In the genomic region with DNA sequence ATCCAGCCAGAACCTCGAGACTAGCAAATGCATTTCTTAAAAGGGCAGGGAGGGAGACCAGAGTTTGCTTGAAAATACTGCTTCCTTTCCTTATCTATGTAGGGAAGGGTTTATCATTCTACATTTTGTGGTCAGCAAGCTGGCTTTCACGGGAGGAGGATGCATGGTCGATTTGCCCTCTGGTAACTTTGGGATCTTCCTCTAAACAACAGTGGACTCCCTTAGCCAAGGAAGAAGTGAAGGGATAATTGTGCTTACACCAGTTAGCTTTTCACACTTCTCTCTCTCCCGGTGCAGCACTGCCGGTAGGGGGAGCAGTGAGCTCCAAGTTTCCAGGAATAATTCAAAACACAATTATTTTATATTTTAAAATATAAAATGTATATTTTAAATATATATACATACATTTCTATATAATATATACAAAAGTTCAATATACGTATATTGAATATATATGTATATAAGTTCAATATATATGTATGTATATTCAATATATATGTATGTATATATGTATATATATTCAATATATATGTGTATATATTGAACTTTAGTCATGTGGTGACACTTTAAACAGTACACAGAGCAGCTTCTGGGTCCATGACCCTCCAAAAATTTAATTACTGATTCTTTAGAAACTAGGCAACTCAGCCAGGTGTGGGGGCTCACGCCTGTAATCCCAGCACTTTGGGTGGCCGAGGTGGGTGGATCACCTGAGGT, we compare ENCODE assay signal across 8 cellular contexts. TPM values are rescaled to one million over a fixed set of nuclear protein-coding genes. Genes with fewer than 3 reads are reported as not detected.
DNase-seq lines count a peak whose midpoint lies in the region; ATAC-seq and TF ChIP-seq lines count a peak whose summit lies in the region.

No MANE protein-coding gene starts in this region.

- no TSS peak for BruUV-seq in PC-9 (replicated peaks; lab: Mats Ljungman, UMichigan)

- no peaks in the 10 kb centered on the region for H3K4me1 ChIP-seq in PC-9 (replicated peaks; ENCODE audit: insufficient read depth)
- no peaks in the 10 kb centered on the region for H3K4me1 ChIP-seq in foreskin keratinocyte
- peaks cover 59% of the 10 kb centered on the region for H3K4me1 ChIP-seq in testis

- H2AFZ ChIP-seq in PC-9: no peak overlapping the region

- no peaks in the 10 kb centered on the region for H3K27me3 Mint-ChIP-seq in activated naive CD4-positive, alpha-beta T cell treated with anti-CD3 and anti-CD28 coated beads, Interleukin-2, amount 10 ng/mL, durations not matched to agents 7 days and 5 days
- H3K27me3 Mint-ChIP-seq in nephron (ENCODE audit: low read depth): no peaks in the 10 kb centered on the region

- H3F3A ChIP-seq in PC-9 (ENCODE audit: insufficient read depth, low read depth): peaks cover 7% of the 10 kb centered on the region; the same call in 1 of the 2 replicates

- peak overlapping the region; percentile 79 for H3K27ac Mint-ChIP-seq in activated naive CD4-positive, alpha-beta T cell treated with anti-CD3 and anti-CD28 coated beads, Interleukin-2, amount 10 ng/mL, durations not matched to agents 7 days and 5 days
- H3K27ac Mint-ChIP-seq in nephron: peak overlapping the region; percentile 95 to 99 (median 96)

- TF ChIP-seq CTCF in PC-9 (conservative IDR thresholded peaks at IDR 0.05) (peak; percentile 79), foreskin keratinocyte (conservative IDR thresholded peaks at IDR 0.05) (peak; percentile 77), nephron (IDR thresholded peaks at IDR 0.05; ENCODE audit: unreplicated experiment in 3 of 3) (peak; percentile 84 to 92 (median 85)), testis (IDR thresholded peaks at IDR 0.05) (peak; percentile 46 to 86 (median 82))

- WGBS in testis, 2 donors: 17 to 24% methylated on average over 8 of the region's 8 CpGs

- H4K20me1 ChIP-seq in PC-9 (ENCODE audit: insufficient read depth): no peaks in the 10 kb centered on the region

- intact Hi-C loops in PC-9 (cut with micrococcal nuclease; ENCODE audit: unreplicated experiment): loop anchor here (2.0 to 5.0 kb wide), 2 partner anchors 150 to 273 kb away; no protein-coding TSS in a partner anchor
- intact Hi-C loops in testis (cut with DNase I; ENCODE audit: low total_unique reads): loop anchor here (2.0 kb wide), 1 partner anchor 15 kb away; the partner anchor contains the start of gene UNG

- H3K36me3 Mint-ChIP-seq in activated naive CD4-positive, alpha-beta T cell treated with anti-CD3 and anti-CD28 coated beads, Interleukin-2, amount 10 ng/mL, durations not matched to agents 7 days and 5 days: peaks cover 12% of the 10 kb centered on the region
- H3K36me3 Mint-ChIP-seq in nephron (ENCODE audit: low read depth): peaks cover 30% of the 10 kb centered on the region

- H3K9me3 Mint-ChIP-seq in activated naive CD4-positive, alpha-beta T cell treated with anti-CD3 and anti-CD28 coated beads, Interleukin-2, amount 10 ng/mL, durations not matched to agents 7 days and 5 days: no peaks in the 10 kb centered on the region
- no peaks in the 10 kb centered on the region for H3K9me3 Mint-ChIP-seq in nephron

- H3K4me3 Mint-ChIP-seq in activated naive CD4-positive, alpha-beta T cell treated with anti-CD3 and anti-CD28 coated beads, Interleukin-2, amount 10 ng/mL, durations not matched to agents 7 days and 5 days: peak overlapping the region; percentile 73
- peak overlapping the region; percentile 82 to 88 (median 85) for H3K4me3 Mint-ChIP-seq in nephron

- H3K27me3 ChIP-seq in PC-9 (ENCODE audit: insufficient read depth, low read depth): no peaks in the 10 kb centered on the region
- no peaks in the 10 kb centered on the region for H3K27me3 ChIP-seq in foreskin keratinocyte
- H3K27me3 ChIP-seq in testis: no peaks in the 10 kb centered on the region

- H3K4me3 ChIP-seq in PC-9: no peak overlapping the region
- H3K4me3 ChIP-seq in testis: peak overlapping the region; percentile 53 to 64

- peaks cover 32% of the 10 kb centered on the region for H3K4me1 Mint-ChIP-seq in activated naive CD4-positive, alpha-beta T cell treated with anti-CD3 and anti-CD28 coated beads, Interleukin-2, amount 10 ng/mL, durations not matched to agents 7 days and 5 days
- H3K4me1 Mint-ChIP-seq in nephron: peaks cover 58% of the 10 kb centered on the region

- no peaks in the 10 kb centered on the region for H3K9me2 ChIP-seq in PC-9 (ENCODE audit: insufficient read depth)

- no peak for TF ChIP-seq POLR2A in testis (IDR thresholded peaks at IDR 0.05)

- no peaks in the 10 kb centered on the region for H3K79me2 ChIP-seq in PC-9 (ENCODE audit: low read depth)

- no peaks in the 10 kb centered on the region for H3K9me3 ChIP-seq in PC-9 (ENCODE audit: insufficient read depth, low read depth)
- H3K9me3 ChIP-seq in testis: no peaks in the 10 kb centered on the region

- H3K36me3 ChIP-seq in PC-9 (ENCODE audit: low read depth) (no peaks in the 10 kb centered on the region), testis (ENCODE audit: low read depth, missing control alignments) (no peaks in the 10 kb centered on the region)

- peak; percentile 56 for DNase-seq in NCI-H82 (lab: John Stamatoyannopoulos, UW)
- no peak for DNase-seq in NCI-H82 treated with DMSO at 0.1 percent for 48 hours (lab: John Stamatoyannopoulos, UW; ENCODE audit: unreplicated experiment)
- peak; percentile 36 to 48 for DNase-seq in PC-9
- DNase-seq in activated naive CD4-positive, alpha-beta T cell treated with anti-CD3 and anti-CD28 coated beads, Interleukin-2, amount 10 ng/mL, durations not matched to agents 7 days and 5 days: peak; percentile 66
- peak in 1 of 2 donors; percentile 52 for DNase-seq in foreskin keratinocyte
- peak; percentile 81 for DNase-seq in testis
- DNase-seq in HuH-7.5 (ENCODE audit: low spot score): no peak

- CTCF ChIA-PET in PC-9 (lab: Charles Lee): interaction anchor here (0.6 to 1.1 kb wide), 7 partner anchors 8 to 330 kb away, joined by 3 to 14 read pairs (median 3); partner anchors contain the start of gene UNG
- CTCF ChIA-PET in activated naive CD4-positive, alpha-beta T cell treated with anti-CD3 and anti-CD28 coated beads, Interleukin-2, amount 10 ng/mL, durations not matched to agents 7 days and 5 days (lab: Charles Lee): interaction anchor here (0.7 to 2.7 kb wide), 26 partner anchors 9 to 562 kb away, joined by 3 to 17 read pairs (median 4); no protein-coding TSS in a partner anchor

- H3K27ac ChIP-seq in PC-9: no peak overlapping the region
- no peak overlapping the region for H3K27ac ChIP-seq in foreskin keratinocyte
- H3K27ac ChIP-seq in testis: peak overlapping the region; percentile 81 to 89

- POLR2A ChIA-PET in PC-9 (lab: Charles Lee; ENCODE audit: unreplicated experiment): interaction anchor here (0.6 to 0.7 kb wide), 2 partner anchors 255 to 432 kb away, joined by 3 to 7 read pairs; partner anchors contain the start of gene SSH1

- no peak overlapping the region for H3K4me2 ChIP-seq in PC-9

- peak; percentile 47 for ATAC-seq in foreskin keratinocyte

RNA-seq across cellular contexts. Expression of gene ACACB, which starts 4.5 kb away (rescaled TPM):
- total RNA-seq in PC-9 (2021) (13.8 and 15.1 TPM in 2 replicates), foreskin keratinocyte (3.2 and 3.3 TPM in 2 replicates), testis (10 to 100 TPM; 61.6 to 96.8 TPM)
- polyA plus RNA-seq in foreskin keratinocyte (0.53 and 0.56 TPM in 2 replicates), testis (ENCODE audit: insufficient read depth, low read depth, low replicate concordance) (25.5 TPM)

RNA-seq across cellular contexts. Expression of gene UNG, which starts 14.5 kb away (rescaled TPM):
- total RNA-seq in PC-9 (2021): 52.5 and 54.9 TPM in 2 replicates
- 53.1 and 54.8 TPM in 2 replicates for total RNA-seq in foreskin keratinocyte
- 45.3 and 52.3 TPM in 2 replicates for polyA plus RNA-seq in foreskin keratinocyte
- total RNA-seq in testis: 10 to 100 TPM; 80.2 to 81.5 TPM
- polyA plus RNA-seq in testis (ENCODE audit: insufficient read depth, low read depth, low replicate concordance): 55.3 TPM

RNA-seq across cellular contexts. Expression of gene ALKBH2, which starts 18.7 kb away (rescaled TPM):
- total RNA-seq in PC-9 (2021): 14.9 and 15.2 TPM in 2 replicates
- total RNA-seq in foreskin keratinocyte: 32.4 and 34.2 TPM in 2 replicates
- 39.1 and 40.1 TPM in 2 replicates for polyA plus RNA-seq in foreskin keratinocyte
- total RNA-seq in testis: 10 to 100 TPM; 16.2 to 23.8 TPM
- 16.6 TPM for polyA plus RNA-seq in testis (ENCODE audit: insufficient read depth, low read depth, low replicate concordance)

RNA-seq across cellular contexts. Expression of gene USP30, which starts 59.6 kb away (rescaled TPM):
- total RNA-seq in PC-9 (2021) (12.0 and 12.5 TPM in 2 replicates), foreskin keratinocyte (3.5 and 4.6 TPM in 2 replicates), testis (10 to 100 TPM; 49.5 to 53.1 TPM)
- polyA plus RNA-seq in foreskin keratinocyte (4.1 and 4.2 TPM in 2 replicates), testis (ENCODE audit: insufficient read depth, low read depth, low replicate concordance) (36.3 TPM)

Comparison
In these comparisons a context has a peak if more than half of its experiments do, and no peak if none do; other contexts are left out.
1. DNase-seq: peak in NCI-H82 (single experiment), PC-9 (2 of 2), activated naive CD4-positive, alpha-beta T cell treated with anti-CD3 and anti-CD28 coated beads, Interleukin-2, amount 10 ng/mL, durations not matched to agents 7 days and 5 days (single experiment) and testis (single experiment); none in NCI-H82 treated with DMSO at 0.1 percent for 48 hours (single experiment) and HuH-7.5 (single experiment).
2. H3K27ac ChIP-seq: peak in testis (2 of 2); none in PC-9 (single experiment) and foreskin keratinocyte (single experiment).
3. Peak in every context shown above with its lines, with median percentiles within 50 percentile points of each other: CTCF ChIP-seq.